Comparison of ENCODE assay signal across 1 cellular context in genomic region chr1:87044840-87045239, GRCh38.
TF ChIP-seq lines count a peak whose summit lies in the region.

No MANE protein-coding gene starts in this region.

TF ChIP-seq in GM12878, 131 proteins besides CTCF, POLR2A, EP300 and RAD21 (continued from another document and continues in another):
- TF ChIP-seq, protein P1, sequence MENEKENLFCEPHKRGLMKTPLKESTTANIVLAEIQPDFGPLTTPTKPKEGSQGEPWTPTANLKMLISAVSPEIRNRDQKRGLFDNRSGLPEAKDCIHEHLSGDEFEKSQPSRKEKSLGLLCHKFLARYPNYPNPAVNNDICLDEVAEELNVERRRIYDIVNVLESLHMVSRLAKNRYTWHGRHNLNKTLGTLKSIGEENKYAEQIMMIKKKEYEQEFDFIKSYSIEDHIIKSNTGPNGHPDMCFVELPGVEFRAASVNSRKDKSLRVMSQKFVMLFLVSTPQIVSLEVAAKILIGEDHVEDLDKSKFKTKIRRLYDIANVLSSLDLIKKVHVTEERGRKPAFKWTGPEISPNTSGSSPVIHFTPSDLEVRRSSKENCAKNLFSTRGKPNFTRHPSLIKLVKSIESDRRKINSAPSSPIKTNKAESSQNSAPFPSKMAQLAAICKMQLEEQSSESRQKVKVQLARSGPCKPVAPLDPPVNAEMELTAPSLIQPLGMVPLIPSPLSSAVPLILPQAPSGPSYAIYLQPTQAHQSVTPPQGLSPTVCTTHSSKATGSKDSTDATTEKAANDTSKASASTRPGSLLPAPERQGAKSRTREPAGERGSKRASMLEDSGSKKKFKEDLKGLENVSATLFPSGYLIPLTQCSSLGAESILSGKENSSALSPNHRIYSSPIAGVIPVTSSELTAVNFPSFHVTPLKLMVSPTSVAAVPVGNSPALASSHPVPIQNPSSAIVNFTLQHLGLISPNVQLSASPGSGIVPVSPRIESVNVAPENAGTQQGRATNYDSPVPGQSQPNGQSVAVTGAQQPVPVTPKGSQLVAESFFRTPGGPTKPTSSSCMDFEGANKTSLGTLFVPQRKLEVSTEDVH (IDR thresholded peaks at IDR 0.05; ENCODE audit: low read depth, partially characterized antibody), result no peak
- no peak for TF ChIP-seq EGR1 (IDR thresholded peaks at IDR 0.05; ENCODE audit: borderline replicate concordance in 1 of 2, low read depth in 2 of 2, low read length in 2 of 2)
- no peak for TF ChIP-seq BMI1 (IDR thresholded peaks at IDR 0.05; ENCODE audit: borderline replicate concordance)
- no peak for TF ChIP-seq ZBED1 (IDR thresholded peaks at IDR 0.05; ENCODE audit: borderline replicate concordance)
- no peak for TF ChIP-seq MEF2A (IDR thresholded peaks at IDR 0.05; ENCODE audit: insufficient read depth, low read depth, low read length)
- TF ChIP-seq EED (IDR thresholded peaks at IDR 0.05; ENCODE audit: low read depth), result no peak
- TF ChIP-seq, protein P2, sequence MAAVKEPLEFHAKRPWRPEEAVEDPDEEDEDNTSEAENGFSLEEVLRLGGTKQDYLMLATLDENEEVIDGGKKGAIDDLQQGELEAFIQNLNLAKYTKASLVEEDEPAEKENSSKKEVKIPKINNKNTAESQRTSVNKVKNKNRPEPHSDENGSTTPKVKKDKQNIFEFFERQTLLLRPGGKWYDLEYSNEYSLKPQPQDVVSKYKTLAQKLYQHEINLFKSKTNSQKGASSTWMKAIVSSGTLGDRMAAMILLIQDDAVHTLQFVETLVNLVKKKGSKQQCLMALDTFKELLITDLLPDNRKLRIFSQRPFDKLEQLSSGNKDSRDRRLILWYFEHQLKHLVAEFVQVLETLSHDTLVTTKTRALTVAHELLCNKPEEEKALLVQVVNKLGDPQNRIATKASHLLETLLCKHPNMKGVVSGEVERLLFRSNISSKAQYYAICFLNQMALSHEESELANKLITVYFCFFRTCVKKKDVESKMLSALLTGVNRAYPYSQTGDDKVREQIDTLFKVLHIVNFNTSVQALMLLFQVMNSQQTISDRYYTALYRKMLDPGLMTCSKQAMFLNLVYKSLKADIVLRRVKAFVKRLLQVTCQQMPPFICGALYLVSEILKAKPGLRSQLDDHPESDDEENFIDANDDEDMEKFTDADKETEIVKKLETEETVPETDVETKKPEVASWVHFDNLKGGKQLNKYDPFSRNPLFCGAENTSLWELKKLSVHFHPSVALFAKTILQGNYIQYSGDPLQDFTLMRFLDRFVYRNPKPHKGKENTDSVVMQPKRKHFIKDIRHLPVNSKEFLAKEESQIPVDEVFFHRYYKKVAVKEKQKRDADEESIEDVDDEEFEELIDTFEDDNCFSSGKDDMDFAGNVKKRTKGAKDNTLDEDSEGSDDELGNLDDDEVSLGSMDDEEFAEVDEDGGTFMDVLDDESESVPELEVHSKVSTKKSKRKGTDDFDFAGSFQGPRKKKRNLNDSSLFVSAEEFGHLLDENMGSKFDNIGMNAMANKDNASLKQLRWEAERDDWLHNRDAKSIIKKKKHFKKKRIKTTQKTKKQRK (IDR thresholded peaks at IDR 0.05; ENCODE audit: low read depth, low read length), result no peak
- no peak for TF ChIP-seq ZNF207 (IDR thresholded peaks at IDR 0.05; ENCODE audit: borderline replicate concordance)
- TF ChIP-seq, protein P3, sequence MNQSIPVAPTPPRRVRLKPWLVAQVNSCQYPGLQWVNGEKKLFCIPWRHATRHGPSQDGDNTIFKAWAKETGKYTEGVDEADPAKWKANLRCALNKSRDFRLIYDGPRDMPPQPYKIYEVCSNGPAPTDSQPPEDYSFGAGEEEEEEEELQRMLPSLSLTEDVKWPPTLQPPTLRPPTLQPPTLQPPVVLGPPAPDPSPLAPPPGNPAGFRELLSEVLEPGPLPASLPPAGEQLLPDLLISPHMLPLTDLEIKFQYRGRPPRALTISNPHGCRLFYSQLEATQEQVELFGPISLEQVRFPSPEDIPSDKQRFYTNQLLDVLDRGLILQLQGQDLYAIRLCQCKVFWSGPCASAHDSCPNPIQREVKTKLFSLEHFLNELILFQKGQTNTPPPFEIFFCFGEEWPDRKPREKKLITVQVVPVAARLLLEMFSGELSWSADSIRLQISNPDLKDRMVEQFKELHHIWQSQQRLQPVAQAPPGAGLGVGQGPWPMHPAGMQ (IDR thresholded peaks at IDR 0.05; ENCODE audit: borderline replicate concordance), result no peak
- TF ChIP-seq ZBTB11 (CRISPR knock-in tag; IDR thresholded peaks at IDR 0.05), result no peak
- no peak for TF ChIP-seq EZH2 (IDR thresholded peaks at IDR 0.05; ENCODE audit: borderline replicate concordance, control insufficient read depth, low read depth, low read length)
- no peak for TF ChIP-seq STAT1 (conservative IDR thresholded peaks at IDR 0.05)
- TF ChIP-seq REST (IDR thresholded peaks at IDR 0.05; ENCODE audit: low read depth, low read length), result no peak
- no peak for TF ChIP-seq POLR2AphosphoS5 (IDR thresholded peaks at IDR 0.05; ENCODE audit: low read length)
- TF ChIP-seq NBN (IDR thresholded peaks at IDR 0.05), result 0 out of 2 replicates have a peak, but pooled peaks have one; percentile 19
- TF ChIP-seq BACH1 (IDR thresholded peaks at IDR 0.05; ENCODE audit: borderline replicate concordance), result no peak
- no peak for TF ChIP-seq NR2C2 (IDR thresholded peaks at IDR 0.05; ENCODE audit: borderline replicate concordance, control insufficient read depth, insufficient read length, low read depth)
- TF ChIP-seq GABPA (IDR thresholded peaks at IDR 0.05; ENCODE audit: low read depth), result peak; percentile 31; the same call in 1 of the 2 replicates
- TF ChIP-seq RUNX3 (IDR thresholded peaks at IDR 0.05; ENCODE audit: low read length), result peak; percentile 38; the same call in 1 of the 2 replicates
- TF ChIP-seq KAT2A (conservative IDR thresholded peaks at IDR 0.05; ENCODE audit: control insufficient read depth, low read depth, low read length), result no peak
- TF ChIP-seq, protein P4, sequence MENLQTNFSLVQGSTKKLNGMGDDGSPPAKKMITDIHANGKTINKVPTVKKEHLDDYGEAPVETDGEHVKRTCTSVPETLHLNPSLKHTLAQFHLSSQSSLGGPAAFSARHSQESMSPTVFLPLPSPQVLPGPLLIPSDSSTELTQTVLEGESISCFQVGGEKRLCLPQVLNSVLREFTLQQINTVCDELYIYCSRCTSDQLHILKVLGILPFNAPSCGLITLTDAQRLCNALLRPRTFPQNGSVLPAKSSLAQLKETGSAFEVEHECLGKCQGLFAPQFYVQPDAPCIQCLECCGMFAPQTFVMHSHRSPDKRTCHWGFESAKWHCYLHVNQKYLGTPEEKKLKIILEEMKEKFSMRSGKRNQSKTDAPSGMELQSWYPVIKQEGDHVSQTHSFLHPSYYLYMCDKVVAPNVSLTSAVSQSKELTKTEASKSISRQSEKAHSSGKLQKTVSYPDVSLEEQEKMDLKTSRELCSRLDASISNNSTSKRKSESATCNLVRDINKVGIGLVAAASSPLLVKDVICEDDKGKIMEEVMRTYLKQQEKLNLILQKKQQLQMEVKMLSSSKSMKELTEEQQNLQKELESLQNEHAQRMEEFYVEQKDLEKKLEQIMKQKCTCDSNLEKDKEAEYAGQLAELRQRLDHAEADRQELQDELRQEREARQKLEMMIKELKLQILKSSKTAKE (IDR thresholded peaks at IDR 0.05; ENCODE audit: low read depth, poor library complexity, severe bottlenecking), result no peak
- no peak for TF ChIP-seq RAD51 (IDR thresholded peaks at IDR 0.05)
- TF ChIP-seq TARDBP (IDR thresholded peaks at IDR 0.05; ENCODE audit: borderline replicate concordance), result no peak
- TF ChIP-seq ATF7 (IDR thresholded peaks at IDR 0.05; ENCODE audit: low read depth), result peak; percentile 97
- TF ChIP-seq MTA3 (IDR thresholded peaks at IDR 0.05; ENCODE audit: borderline replicate concordance, low read length), result no peak
- peak; percentile 91 for TF ChIP-seq CREM (IDR thresholded peaks at IDR 0.05; ENCODE audit: low read depth)
- no peak for TF ChIP-seq SREBF2 (IDR thresholded peaks at IDR 0.05; ENCODE audit: low read length)
- TF ChIP-seq JUNB (IDR thresholded peaks at IDR 0.05), result peak; percentile 51
- TF ChIP-seq E2F4 (IDR thresholded peaks at IDR 0.05; ENCODE audit: low read depth, low read length), result no peak
- TF ChIP-seq, protein P5, sequence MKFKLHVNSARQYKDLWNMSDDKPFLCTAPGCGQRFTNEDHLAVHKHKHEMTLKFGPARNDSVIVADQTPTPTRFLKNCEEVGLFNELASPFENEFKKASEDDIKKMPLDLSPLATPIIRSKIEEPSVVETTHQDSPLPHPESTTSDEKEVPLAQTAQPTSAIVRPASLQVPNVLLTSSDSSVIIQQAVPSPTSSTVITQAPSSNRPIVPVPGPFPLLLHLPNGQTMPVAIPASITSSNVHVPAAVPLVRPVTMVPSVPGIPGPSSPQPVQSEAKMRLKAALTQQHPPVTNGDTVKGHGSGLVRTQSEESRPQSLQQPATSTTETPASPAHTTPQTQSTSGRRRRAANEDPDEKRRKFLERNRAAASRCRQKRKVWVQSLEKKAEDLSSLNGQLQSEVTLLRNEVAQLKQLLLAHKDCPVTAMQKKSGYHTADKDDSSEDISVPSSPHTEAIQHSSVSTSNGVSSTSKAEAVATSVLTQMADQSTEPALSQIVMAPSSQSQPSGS (IDR thresholded peaks at IDR 0.05; ENCODE audit: low read length), result 0 out of 2 replicates have a peak, but pooled peaks have one; percentile 27
- TF ChIP-seq ZBTB4 (CRISPR knock-in tag; IDR thresholded peaks at IDR 0.05), result no peak
- no peak for TF ChIP-seq TAF1 (IDR thresholded peaks at IDR 0.05; ENCODE audit: borderline replicate concordance, low read depth, low read length)
- TF ChIP-seq ZNF24 (IDR thresholded peaks at IDR 0.05), result 0 out of 2 replicates have a peak, but pooled peaks have one; percentile 24
- TF ChIP-seq SIN3A (IDR thresholded peaks at IDR 0.05; ENCODE audit: low read depth, low read length), result no peak
- no peak for TF ChIP-seq SMAD5 (IDR thresholded peaks at IDR 0.05; ENCODE audit: low read depth)
